ENCODE assay signal across 8 cellular contexts in genomic region chr12:93742086-93742934, GRCh38.
DNase-seq lines count a peak whose midpoint lies in the region; ATAC-seq, FAIRE-seq and TF ChIP-seq lines count a peak whose summit lies in the region.

No MANE protein-coding gene starts in this region.

- no peaks in the 10 kb centered on the region for H3K36me3 Mint-ChIP-seq in nephron (ENCODE audit: low read depth)

- H3K27ac Mint-ChIP-seq in nephron, result peak overlapping the region; percentile 53 to 65 (median 65)

- 0 to 2% (median 1%) methylated on average over 23 to 45 of the region's 45 CpGs for WGBS in stomach, 5 donors

- TF ChIP-seq POLR2A in stomach (IDR thresholded peaks at IDR 0.05), result no peak

- no peaks in the 10 kb centered on the region for H3K9me3 ChIP-seq in stomach

- no peaks in the 10 kb centered on the region for H3K36me3 ChIP-seq in stomach

- peaks cover 4 to 76% (median 47%) of the 10 kb centered on the region in 4 donors for H3K4me1 ChIP-seq in stomach

- no peak for FAIRE-seq in RCC 7860 (lab: Jason Lieb, UNC)

- ATAC-seq in GM21360 (IDR thresholded peaks at IDR 0.05; ENCODE audit: unreplicated experiment), result peak; percentile 87

- no peaks in the 10 kb centered on the region for H3K27me3 ChIP-seq in stomach

- intact Hi-C loops in stomach (cut with DNase I; ENCODE audit: low total_unique reads), result loop anchor here (5.0 kb wide), 1 partner anchor 170 kb away; the partner anchor contains the start of gene SOCS2

- TF ChIP-seq EP300 in stomach (IDR thresholded peaks at IDR 0.05), result peak; percentile 63

- no peaks in the 10 kb centered on the region for H3K9me3 Mint-ChIP-seq in nephron

- peak overlapping the region; percentile 83 to 93 (median 90) for H3K4me3 Mint-ChIP-seq in nephron

- TF ChIP-seq CTCF in foreskin fibroblast (IDR thresholded peaks at IDR 0.05; ENCODE audit: low read depth, low read length) (peak; percentile 23), nephron (IDR thresholded peaks at IDR 0.05; ENCODE audit: unreplicated experiment in 3 of 3) (peak in 1 of 3 experiments; percentile 25), stomach (IDR thresholded peaks at IDR 0.05) (peak in 2 of 7 experiments; percentile 5 to 49)

- peaks cover 57% of the 10 kb centered on the region for H3K27me3 Mint-ChIP-seq in nephron (ENCODE audit: low read depth)

- H3K4me1 Mint-ChIP-seq in nephron, result peaks cover 10% of the 10 kb centered on the region

- H3K4me3 ChIP-seq in foreskin fibroblast (ENCODE audit: low read depth in 1 of 2, low read length in 2 of 2) (peak overlapping the region; percentile 67 to 84), stomach (peak overlapping the region; percentile 46 to 58 (median 50))

- peak; percentile 84 for DNase-seq in COLO668 (lab: John Stamatoyannopoulos, UW; ENCODE audit: unreplicated experiment)
- DNase-seq in HT-29 (ENCODE audit: low spot score), result peak; percentile 63
- DNase-seq in RCC 7860 (ENCODE audit: low spot score), result peak; percentile 45
- peak; percentile 25 for DNase-seq in activated gamma-delta T cell (lab: John Stamatoyannopoulos, UW)
- DNase-seq in foreskin fibroblast, result peak; percentile 68 to 85
- peak; percentile 77 for DNase-seq in stomach

- H3K27ac ChIP-seq in stomach, result peak overlapping the region; percentile 89 to 95 (median 91)

Comparison
In these comparisons a context has a peak if more than half of its experiments do, and no peak if none do; other contexts are left out.
1. Peak in every context shown above with its lines: DNase-seq, ATAC-seq, H3K4me3 ChIP-seq and H3K27ac ChIP-seq.
2. DNase-seq: peak in every context shown above with its lines; median percentile 84 in COLO668; 77 in stomach; 76 in foreskin fibroblast; 63 in HT-29; 45 in RCC 7860; 25 in activated gamma-delta T cell.